11 cellular contexts compared by ENCODE assay signal in genomic region chr5:98930972-98931762, GRCh38. TPM values are rescaled to one million over a fixed set of nuclear protein-coding genes. Genes with fewer than 3 reads are reported as not detected.
DNase-seq lines count a peak whose midpoint lies in the region; ATAC-seq and TF ChIP-seq lines count a peak whose summit lies in the region.
"Had no signal": no experiment of that assay in that cellular context is flagged by ENCODE, and none has a peak within 500 bp of the region (broad histone marks: within the 10 kb centered on the region; RNA-seq: fewer than 3 reads in every experiment).

No MANE protein-coding gene starts in this region.

- peaks cover 90% of the 10 kb centered on the region for H3K4me1 ChIP-seq in left ventricle myocardium inferior
- peaks cover 36% of the 10 kb centered on the region for H3K4me1 ChIP-seq in muscle layer of colon (ENCODE audit: insufficient read depth, low read length)
- peaks cover 23 to 38% (median 28%) of the 10 kb centered on the region in 4 donors for H3K4me1 ChIP-seq in upper lobe of left lung
- H3K4me1 ChIP-seq in Karpas-422 (ENCODE audit: low read length): peaks cover 26% of the 10 kb centered on the region

- no peak for TF ChIP-seq CTCF in left ventricle myocardium inferior (IDR thresholded peaks at IDR 0.05; ENCODE audit: borderline replicate concordance)
- TF ChIP-seq CTCF in upper lobe of left lung (IDR thresholded peaks at IDR 0.05): no peak

- TF ChIP-seq EP300 in upper lobe of left lung (IDR thresholded peaks at IDR 0.05): no peak

- peaks cover 35% of the 10 kb centered on the region for H3K79me2 ChIP-seq in Karpas-422 (ENCODE audit: low read length)

- H3K9me2 ChIP-seq in Karpas-422 (replicated peaks; ENCODE audit: insufficient read depth, low read length): no peaks in the 10 kb centered on the region

- peak overlapping the region; percentile 98 for H3K27ac Mint-ChIP-seq in activated naive CD8-positive, alpha-beta T cell

- no peak for DNase-seq in left ventricle myocardium inferior
- DNase-seq in left cardiac atrium: no peak
- no peak for DNase-seq in upper lobe of left lung
- no peak for DNase-seq in Karpas-422
- no peak for DNase-seq in NCI-H1092 (lab: John Stamatoyannopoulos, UW)
- DNase-seq: heart left ventricle, Kasumi-1 had no signal

- intact Hi-C loops in left ventricle myocardium inferior (cut with micrococcal nuclease): no loop called here
- intact Hi-C loops in left cardiac atrium (cut with DNase I): no loop called here

- no peak for TF ChIP-seq POLR2A in upper lobe of left lung (IDR thresholded peaks at IDR 0.05)

- peak overlapping the region; percentile 96 for H3K4me3 Mint-ChIP-seq in activated naive CD8-positive, alpha-beta T cell

- no peaks in the 10 kb centered on the region for H3K9me3 Mint-ChIP-seq in activated naive CD8-positive, alpha-beta T cell (ENCODE audit: low read depth)

- H4K20me1 ChIP-seq in Karpas-422 (ENCODE audit: insufficient read depth, low read depth, low read length): peaks cover 40% of the 10 kb centered on the region

- H3K27me3 Mint-ChIP-seq in activated naive CD8-positive, alpha-beta T cell: no peaks in the 10 kb centered on the region

- no peaks in the 10 kb centered on the region for H3K36me3 Mint-ChIP-seq in activated naive CD8-positive, alpha-beta T cell

- H3K4me3 ChIP-seq in left ventricle myocardium inferior: peak overlapping the region; percentile 91
- no peak overlapping the region for H3K4me3 ChIP-seq in muscle layer of colon (ENCODE audit: low read depth in 1 of 2, low read length in 2 of 2)
- no peak overlapping the region for H3K4me3 ChIP-seq in upper lobe of left lung
- no peak overlapping the region for H3K4me3 ChIP-seq in Karpas-422 (ENCODE audit: low read length)

- peak overlapping the region; percentile 100 for H3K27ac ChIP-seq in left ventricle myocardium inferior (replicated peaks)
- no peak overlapping the region for H3K27ac ChIP-seq in muscle layer of colon (ENCODE audit: low read depth, low read length)
- peak overlapping the region in 3 of 4 donors; percentile 98 to 100 (median 100) for H3K27ac ChIP-seq in upper lobe of left lung
- H3K27ac ChIP-seq in Karpas-422 (ENCODE audit: low read length): no peak overlapping the region

- peaks cover 66% of the 10 kb centered on the region for H3K4me1 Mint-ChIP-seq in activated naive CD8-positive, alpha-beta T cell (ENCODE audit: low read depth)

- H2AFZ ChIP-seq in Karpas-422 (ENCODE audit: low read length): no peak overlapping the region

- no peak for ATAC-seq in left cardiac atrium
- no peak for ATAC-seq in upper lobe of left lung (ENCODE audit: low FRiP score in 2 of 2)
- no peak for ATAC-seq in GM19351 (IDR thresholded peaks at IDR 0.05; ENCODE audit: unreplicated experiment)
- ATAC-seq: heart left ventricle had no signal

- no peak overlapping the region for H3K4me2 ChIP-seq in Karpas-422 (ENCODE audit: low read depth, low read length, poor library complexity, severe bottlenecking)

- no peaks in the 10 kb centered on the region for H3K27me3 ChIP-seq in left ventricle myocardium inferior (ENCODE audit: low read depth)
- H3K27me3 ChIP-seq in muscle layer of colon (ENCODE audit: control insufficient read depth in 1 of 2, insufficient read depth in 2 of 2, low read length in 2 of 2): no peaks in the 10 kb centered on the region
- H3K27me3 ChIP-seq in upper lobe of left lung: no peaks in the 10 kb centered on the region
- no peaks in the 10 kb centered on the region for H3K27me3 ChIP-seq in Karpas-422 (ENCODE audit: low read length)
- H3K27me3 ChIP-seq: heart left ventricle, right atrium auricular region had no signal

- H3K36me3 ChIP-seq in left ventricle myocardium inferior: peaks cover 4% of the 10 kb centered on the region
- peaks cover 6% of the 10 kb centered on the region for H3K36me3 ChIP-seq in muscle layer of colon (ENCODE audit: insufficient read depth, low read length)
- no peaks in the 10 kb centered on the region for H3K36me3 ChIP-seq in upper lobe of left lung
- H3K36me3 ChIP-seq in Karpas-422 (ENCODE audit: insufficient read depth, low read length): peaks cover 5% of the 10 kb centered on the region; the same call in 1 of the 2 replicates
- H3K36me3 ChIP-seq: right atrium auricular region had no signal

- 81 to 85% methylated on average over 5 of the region's 5 CpGs for whole genome bisulfite sequencing in upper lobe of left lung, 2 donors

- peak overlapping the region; percentile 100 for H3K9ac ChIP-seq in muscle layer of colon (ENCODE audit: low read length)
- no peak overlapping the region for H3K9ac ChIP-seq in Karpas-422 (ENCODE audit: low read length)

- H3K9me3 ChIP-seq in left ventricle myocardium inferior (replicated peaks) (no peaks in the 10 kb centered on the region), muscle layer of colon (ENCODE audit: low read length) (no peaks in the 10 kb centered on the region), upper lobe of left lung (no peaks in the 10 kb centered on the region), Karpas-422 (ENCODE audit: low read length) (no peaks in the 10 kb centered on the region)
- H3K9me3 ChIP-seq: heart left ventricle, right atrium auricular region had no signal

RNA-seq across cellular contexts. Expression of gene CHD1, which starts 2.4 kb away (rescaled TPM):
- total RNA-seq in left ventricle myocardium inferior: 11.6 TPM
- 10 to 100 TPM; 15.0 to 24.8 TPM for total RNA-seq in left cardiac atrium
- total RNA-seq in upper lobe of left lung: 10 to 100 TPM; 23.0 to 95.5 (median 42.0) TPM
- 36.8 and 61.2 TPM in 2 replicates for total RNA-seq in Karpas-422 (2014; rRNA removed; shearing (Covaris generic); ENCODE audit: low replicate concordance)

Comparison
In these comparisons a context has a peak if more than half of its experiments do, and no peak if none do; other contexts are left out.
1. H3K27ac ChIP-seq: peak in left ventricle myocardium inferior (single experiment) and upper lobe of left lung (3 of 4); none in muscle layer of colon (single experiment) and Karpas-422 (single experiment).